ENCODE assay signal across 17 cellular contexts in genomic region chr20:57977588-57977987, GRCh38.
DNase-seq lines count a peak whose midpoint lies in the region; ATAC-seq and TF ChIP-seq lines count a peak whose summit lies in the region.
"Had no signal": no experiment of that assay in that cellular context is flagged by ENCODE, and none has a peak within 500 bp of the region (broad histone marks: within the 10 kb centered on the region; RNA-seq: fewer than 3 reads in every experiment).

No MANE protein-coding gene starts in this region.

- no peaks in the 10 kb centered on the region for H3K36me3 Mint-ChIP-seq in nephron (ENCODE audit: low read depth)
- H3K36me3 Mint-ChIP-seq in natural killer cell treated with Interleukin-12 subunit alpha and Interleukin-12 subunit beta and Interleukin-15 and Interleukin-18, amount 100 ng/mL, for 72 hours = no peaks in the 10 kb centered on the region

- H3K27me3 ChIP-seq in body of pancreas = no peaks in the 10 kb centered on the region

- peaks cover 30% of the 10 kb centered on the region for H3K4me1 Mint-ChIP-seq in nephron
- peaks cover 3 to 8% of the 10 kb centered on the region in 2 donors for H3K4me1 Mint-ChIP-seq in natural killer cell treated with Interleukin-12 subunit alpha and Interleukin-12 subunit beta and Interleukin-15 and Interleukin-18, amount 100 ng/mL, for 72 hours (ENCODE audit: low read depth in 2 of 2)

- intact Hi-C loops in body of pancreas (cut with DNase I) = no loop called here

- H3K27ac Mint-ChIP-seq in nephron = peak overlapping the region in 2 of 3 experiments; percentile 59 to 87
- no peak overlapping the region for H3K27ac Mint-ChIP-seq in natural killer cell treated with Interleukin-12 subunit alpha and Interleukin-12 subunit beta and Interleukin-15 and Interleukin-18, amount 100 ng/mL, for 72 hours

- H3K9me3 Mint-ChIP-seq in nephron = peaks cover 4% of the 10 kb centered on the region
- peaks cover 6% of the 10 kb centered on the region for H3K9me3 Mint-ChIP-seq in natural killer cell treated with Interleukin-12 subunit alpha and Interleukin-12 subunit beta and Interleukin-15 and Interleukin-18, amount 100 ng/mL, for 72 hours

- no peaks in the 10 kb centered on the region for H3K4me1 ChIP-seq in body of pancreas

- no peak overlapping the region for H3K27ac ChIP-seq in body of pancreas

- ATAC-seq in body of pancreas (no peak), HG03469 (IDR thresholded peaks at IDR 0.05; ENCODE audit: unreplicated experiment) (no peak), GM21576 (IDR thresholded peaks at IDR 0.05; ENCODE audit: unreplicated experiment) (no peak)
- ATAC-seq in natural killer cell treated with Interleukin-12 subunit alpha and Interleukin-12 subunit beta and Interleukin-15 and Interleukin-18, amount 100 ng/mL, for 72 hours = no peak
- ATAC-seq: Panc1, SK-N-SH treated with all-trans-retinoic acid at 6 μM for 48 hours had no signal

- DNase-seq in AG20443 (ENCODE audit: low spot score) = peak; percentile 31
- peak; percentile 32 for DNase-seq in DMS153 (lab: John Stamatoyannopoulos, UW)
- DNase-seq in body of pancreas = peak in 3 of 4 donors; percentile 20 to 33 (median 28)
- DNase-seq in stimulated activated naive CD4-positive, alpha-beta T cell treated with Interleukin-2 at 50 U/mL for 16 hours (lab: John Stamatoyannopoulos, UW) = no peak
- DNase-seq in natural killer cell treated with Interleukin-12 subunit alpha and Interleukin-12 subunit beta and Interleukin-15 and Interleukin-18, amount 100 ng/mL, for 72 hours (ENCODE audit: low spot score) = no peak
- DNase-seq: DMS 273 treated with DMSO at 0.1 percent for 48 hours, H7, Kasumi-1, NCI-H1417, NCI-H2081, NCI-H748 treated with DMSO at 0.1 percent for 48 hours, SHP77 had no signal

- H3K4me3 Mint-ChIP-seq in nephron = no peak overlapping the region
- H3K4me3 Mint-ChIP-seq in natural killer cell treated with Interleukin-12 subunit alpha and Interleukin-12 subunit beta and Interleukin-15 and Interleukin-18, amount 100 ng/mL, for 72 hours = no peak overlapping the region

- 39 to 43% methylated on average over 8 of the region's 8 CpGs for WGBS in body of pancreas, 2 donors

- no peak for TF ChIP-seq POLR2A in body of pancreas (IDR thresholded peaks at IDR 0.05)

- H3K36me3 ChIP-seq in body of pancreas (replicated peaks in 1 of 2; ENCODE audit: insufficient read depth in 1 of 2, low read depth in 2 of 2) = no peaks in the 10 kb centered on the region

- H3K4me3 ChIP-seq in body of pancreas = no peak overlapping the region

- H3K9me3 ChIP-seq in body of pancreas = no peaks in the 10 kb centered on the region

- peaks cover 12% of the 10 kb centered on the region for H3K27me3 Mint-ChIP-seq in nephron (ENCODE audit: low read depth)
- H3K27me3 Mint-ChIP-seq in natural killer cell treated with Interleukin-12 subunit alpha and Interleukin-12 subunit beta and Interleukin-15 and Interleukin-18, amount 100 ng/mL, for 72 hours = peaks cover 5 to 25% of the 10 kb centered on the region in 2 donors

- TF ChIP-seq CTCF in body of pancreas (IDR thresholded peaks at IDR 0.05) (no peak), nephron (IDR thresholded peaks at IDR 0.05; ENCODE audit: unreplicated experiment in 3 of 3) (no peak)

Comparison
In these comparisons a context has a peak if more than half of its experiments do, and no peak if none do; other contexts are left out.
1. DNase-seq: peak in AG20443 (single experiment), DMS153 (single experiment) and body of pancreas (3 of 4); none in stimulated activated naive CD4-positive, alpha-beta T cell treated with Interleukin-2 at 50 U/mL for 16 hours (single experiment) and natural killer cell treated with Interleukin-12 subunit alpha and Interleukin-12 subunit beta and Interleukin-15 and Interleukin-18, amount 100 ng/mL, for 72 hours (single experiment).
2. H3K27ac Mint-ChIP-seq: peak in nephron (2 of 3); none in natural killer cell treated with Interleukin-12 subunit alpha and Interleukin-12 subunit beta and Interleukin-15 and Interleukin-18, amount 100 ng/mL, for 72 hours (0 of 2).